ENCODE assay signal across 28 cellular contexts in the genomic region with DNA sequence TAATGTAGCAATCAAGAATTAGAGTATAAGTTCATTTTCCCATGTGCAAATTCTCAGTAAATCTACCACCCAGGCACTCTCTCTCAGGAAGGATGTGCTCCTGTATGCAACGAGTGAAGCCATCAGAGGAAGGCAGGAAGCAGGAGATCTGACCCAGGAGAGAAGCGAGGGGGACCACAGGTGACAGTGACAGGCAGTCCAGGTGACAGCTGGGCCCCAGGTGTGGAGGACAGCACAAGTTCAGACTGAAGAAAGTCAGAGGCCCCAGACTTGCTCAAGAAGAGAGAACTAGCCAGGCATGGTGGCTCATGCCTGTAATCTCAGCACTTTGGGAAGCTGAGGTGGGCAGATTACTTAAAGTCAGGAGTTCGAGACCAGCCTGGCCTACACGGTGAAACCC.
"Had no signal": no experiment of that assay in that cellular context is flagged by ENCODE, and none has a peak within 500 bp of the region (broad histone marks: within the 10 kb centered on the region; RNA-seq: fewer than 3 reads in every experiment).

No MANE protein-coding gene starts in this region.

- H3K4me1 Mint-ChIP-seq: activated CD4-positive, alpha-beta T cell treated with anti-CD3 and anti-CD28 coated beads, Interleukin-2, amount 10 ng/mL, durations not matched to agents 7 days and 5 days; activated naive CD4-positive, alpha-beta T cell treated with anti-CD3 and anti-CD28 coated beads, Interleukin-2, amount 10 ng/mL, durations not matched to agents 7 days and 5 days; activated naive CD8-positive, alpha-beta T cell treated with anti-CD3 and anti-CD28 coated beads for 36 hours had no signal

- H3K9me3 ChIP-seq: MG63, Peyer's patch, SJCRH30, SK-N-SH had no signal

- H3K27ac ChIP-seq: KMS-11, Peyer's patch, RWPE1, SJCRH30, VCaP had no signal

- H3K9ac ChIP-seq: KMS-11, SK-N-SH had no signal

- DNase-seq: activated CD4-positive, alpha-beta T cell treated with anti-CD3 and anti-CD28 coated beads, Interleukin-2, amount 10 ng/mL, durations not matched to agents 7 days and 5 days; activated CD4-positive, CD25-positive, alpha-beta regulatory T cell; activated CD8-positive, alpha-beta memory T cell treated with anti-CD3 and anti-CD28 coated beads, Interleukin-2, amount 50 U/mL, for 4 hours; activated CD8-positive, alpha-beta T cell treated with anti-CD3 and anti-CD28 coated beads for 36 hours; activated gamma-delta T cell treated with Interleukin-2 at 50 U/mL for 16 hours; activated naive CD4-positive, alpha-beta T cell treated with anti-CD3 and anti-CD28 coated beads, Interleukin-2, amount 10 ng/mL, durations not matched to agents 7 days and 5 days; activated naive CD8-positive, alpha-beta T cell treated with anti-CD3 and anti-CD28 coated beads for 36 hours; activated T-cell treated with anti-CD3 and anti-CD28 coated beads, Interleukin-2, amount 50 U/mL, for 72 hours; MG63; MV-4-11; NCI-H1092 treated with DMSO at 0.1 percent for 48 hours; NCI-H1417 treated with DMSO at 0.1 percent for 48 hours; NCI-H1694; NCI-H2029; NCI-H2107; NCI-H345; NCI-H510A treated with DMSO at 0.1 percent for 48 hours; NCI-H69; NK-92 treated with Interleukin-12 subunit alpha and Interleukin-12 subunit beta, amount 100 ng/mL, for 24 hours; Peyer's patch; Right ventricle myocardium superior; SJCRH30; SK-N-SH; T-helper 1 cell had no signal

- H3K9me3 Mint-ChIP-seq: activated CD4-positive, alpha-beta T cell treated with anti-CD3 and anti-CD28 coated beads, Interleukin-2, amount 10 ng/mL, durations not matched to agents 7 days and 5 days; activated CD8-positive, alpha-beta T cell treated with anti-CD3 and anti-CD28 coated beads for 36 hours; activated naive CD4-positive, alpha-beta T cell treated with anti-CD3 and anti-CD28 coated beads, Interleukin-2, amount 10 ng/mL, durations not matched to agents 7 days and 5 days; activated naive CD8-positive, alpha-beta T cell treated with anti-CD3 and anti-CD28 coated beads for 36 hours; activated T-cell treated with anti-CD3 and anti-CD28 coated beads, Interleukin-2, amount 50 U/mL, for 72 hours; activated T-helper 2 cell treated with anti-CD3 and anti-CD28 coated beads, Interferon-gamma antibody, Interleukin-2, Interleukin-4, amounts not matched to agents 10 μg/mL and 5 μg/mL and 100 μg/mL, durations not matched to agents 14 hours and 24 hours and 36 hours had no signal

- H3K4me3 ChIP-seq: MG63, Peyer's patch, SJCRH30 had no signal

- H3K36me3 Mint-ChIP-seq: activated naive CD4-positive, alpha-beta T cell treated with anti-CD3 and anti-CD28 coated beads, Interleukin-2, amount 10 ng/mL, durations not matched to agents 7 days and 5 days; activated naive CD8-positive, alpha-beta T cell treated with anti-CD3 and anti-CD28 coated beads for 36 hours had no signal

- H3K4me2 ChIP-seq: KMS-11, SK-N-SH had no signal

- H3K27me3 ChIP-seq: MG63, Peyer's patch, SJCRH30 had no signal

- ATAC-seq: activated CD8-positive, alpha-beta T cell treated with anti-CD3 and anti-CD28 coated beads for 36 hours; activated T-cell treated with anti-CD3 and anti-CD28 coated beads, Interleukin-2, amount 50 U/mL, for 72 hours had no signal

- H3K36me3 ChIP-seq: MG63, Peyer's patch had no signal

- H3K27ac Mint-ChIP-seq: activated CD4-positive, alpha-beta T cell treated with anti-CD3 and anti-CD28 coated beads, Interleukin-2, amount 10 ng/mL, durations not matched to agents 7 days and 5 days; activated CD8-positive, alpha-beta T cell treated with anti-CD3 and anti-CD28 coated beads for 36 hours; activated naive CD4-positive, alpha-beta T cell treated with anti-CD3 and anti-CD28 coated beads, Interleukin-2, amount 10 ng/mL, durations not matched to agents 7 days and 5 days; activated naive CD8-positive, alpha-beta T cell treated with anti-CD3 and anti-CD28 coated beads for 36 hours; activated T-cell treated with anti-CD3 and anti-CD28 coated beads, Interleukin-2, amount 50 U/mL, for 72 hours; activated T-helper 2 cell treated with anti-CD3 and anti-CD28 coated beads, Interferon-gamma antibody, Interleukin-2, Interleukin-4, amounts not matched to agents 10 μg/mL and 5 μg/mL and 100 μg/mL, durations not matched to agents 14 hours and 24 hours and 36 hours had no signal

- H3K4me3 Mint-ChIP-seq: activated CD4-positive, alpha-beta T cell treated with anti-CD3 and anti-CD28 coated beads, Interleukin-2, amount 10 ng/mL, durations not matched to agents 7 days and 5 days; activated CD8-positive, alpha-beta T cell treated with anti-CD3 and anti-CD28 coated beads for 36 hours; activated naive CD4-positive, alpha-beta T cell treated with anti-CD3 and anti-CD28 coated beads, Interleukin-2, amount 10 ng/mL, durations not matched to agents 7 days and 5 days; activated naive CD8-positive, alpha-beta T cell treated with anti-CD3 and anti-CD28 coated beads for 36 hours; activated T-cell treated with anti-CD3 and anti-CD28 coated beads, Interleukin-2, amount 50 U/mL, for 72 hours had no signal
